ENCODE assay signal across 14 cellular contexts in genomic region chr19:39542198-39542597, GRCh38. TPM values are rescaled to one million over a fixed set of nuclear protein-coding genes. Genes with fewer than 3 reads are reported as not detected.
DNase-seq lines count a peak whose midpoint lies in the region; ATAC-seq and TF ChIP-seq lines count a peak whose summit lies in the region.
"Had no signal": no experiment of that assay in that cellular context is flagged by ENCODE, and none has a peak within 500 bp of the region (broad histone marks: within the 10 kb centered on the region; RNA-seq: fewer than 3 reads in every experiment).

No MANE protein-coding gene starts in this region.

- H2AFZ ChIP-seq in GM23338 (peak overlapping the region; percentile 3; the same call in 1 of the 2 replicates), smooth muscle cell (ENCODE audit: low read depth) (no peak overlapping the region)

- H3K27ac ChIP-seq in GM23338 (ENCODE audit: low read depth) (no peak overlapping the region), angular gyrus (ENCODE audit: low read depth, low read length) (peak overlapping the region; percentile 44), smooth muscle cell (ENCODE audit: low read depth) (no peak overlapping the region)
- peak overlapping the region; percentile 6 for H3K27ac ChIP-seq in naive thymus-derived CD4-positive, alpha-beta T cell (ENCODE audit: low read depth, low read length)
- H3K27ac ChIP-seq: C4-2B had no signal

- no peaks in the 10 kb centered on the region for H3F3A ChIP-seq in GM23338 (replicated peaks; ENCODE audit: low read depth)
- H3F3A ChIP-seq in smooth muscle cell (ENCODE audit: low read depth): no peaks in the 10 kb centered on the region

- TF ChIP-seq CTCF in GM23338 (conservative IDR thresholded peaks at IDR 0.05; ENCODE audit: low read depth in 2 of 2) (no peak), smooth muscle cell (IDR thresholded peaks at IDR 0.05; ENCODE audit: borderline replicate concordance, insufficient read depth, poor library complexity, severe bottlenecking) (no peak)

- H3K4me3 Mint-ChIP-seq in GM23338: no peak overlapping the region
- peak overlapping the region in 5 of 10 donors; percentile 1 to 49 (median 20) for H3K4me3 Mint-ChIP-seq in naive thymus-derived CD4-positive, alpha-beta T cell

- H3K27me3 ChIP-seq in GM23338 (ENCODE audit: insufficient read depth): no peaks in the 10 kb centered on the region
- no peaks in the 10 kb centered on the region for H3K27me3 ChIP-seq in naive thymus-derived CD4-positive, alpha-beta T cell (ENCODE audit: control insufficient read depth in 2 of 2, insufficient read depth in 2 of 2, low read length in 2 of 2)
- H3K27me3 ChIP-seq in smooth muscle cell (ENCODE audit: low read depth): no peaks in the 10 kb centered on the region

- H3K27me3 Mint-ChIP-seq in GM23338 (ENCODE audit: insufficient read depth, low read depth, poor library complexity): peaks cover 14% of the 10 kb centered on the region
- H3K27me3 Mint-ChIP-seq in naive thymus-derived CD4-positive, alpha-beta T cell: peaks cover 0 to 3% (median 0%) of the 10 kb centered on the region in 5 donors

- no peaks in the 10 kb centered on the region; the same call in 1 of the 2 replicates for H4K20me1 ChIP-seq in GM23338 (replicated peaks; ENCODE audit: insufficient read depth)
- H4K20me1 ChIP-seq in smooth muscle cell (ENCODE audit: low read depth): peaks cover 16% of the 10 kb centered on the region

- H3K27ac Mint-ChIP-seq in GM23338: no peak overlapping the region
- peak overlapping the region in 8 of 9 donors; percentile 52 to 93 (median 78) for H3K27ac Mint-ChIP-seq in naive thymus-derived CD4-positive, alpha-beta T cell

- no peak overlapping the region for H3K9ac ChIP-seq in smooth muscle cell (ENCODE audit: low read depth)

- H3K4me3 ChIP-seq in GM23338: no peak overlapping the region
- H3K4me3 ChIP-seq in naive thymus-derived CD4-positive, alpha-beta T cell (ENCODE audit: low read length): no peak overlapping the region
- H3K4me3 ChIP-seq in smooth muscle cell: no peak overlapping the region

- DNase-seq in Ammon's horn (ENCODE audit: low spot score) (peak; percentile 18), GM23338 (ENCODE audit: low spot score) (peak; percentile 54), NCI-H2171 (lab: John Stamatoyannopoulos, UW) (no peak), NCI-H128 (lab: John Stamatoyannopoulos, UW; ENCODE audit: unreplicated experiment) (no peak), smooth muscle cell (lab: John Stamatoyannopoulos, UW; ENCODE audit: unreplicated experiment) (no peak)
- no peak for DNase-seq in naive thymus-derived CD4-positive, alpha-beta T cell
- no peak for DNase-seq in stimulated activated CD4-positive, alpha-beta T cell treated with anti-CD3 and anti-CD28 coated beads, Interleukin-4, amount 100 ng/mL, for 4 hours
- DNase-seq: NCI-H510A treated with DMSO at 0.1 percent for 48 hours, SHP77 had no signal

- peak; percentile 16; the same call in 1 of the 3 replicates for ATAC-seq in GM23338
- no peak for ATAC-seq in naive thymus-derived CD4-positive, alpha-beta T cell

- POLR2A ChIA-PET in naive thymus-derived CD4-positive, alpha-beta T cell (lab: Charles Lee): interaction anchor here (0.6 to 1.5 kb wide), 6 partner anchors 12 to 132 kb away, joined by 3 to 7 read pairs (median 4); partner anchors contain the start of genes RPS16 and SUPT5H

- H3K4me1 ChIP-seq in GM23338 (ENCODE audit: insufficient read depth) (peaks cover 7% of the 10 kb centered on the region), smooth muscle cell (ENCODE audit: low read depth) (peaks cover 10% of the 10 kb centered on the region)
- peaks cover 18 to 44% of the 10 kb centered on the region in 2 donors for H3K4me1 ChIP-seq in naive thymus-derived CD4-positive, alpha-beta T cell (ENCODE audit: control insufficient read depth in 2 of 2, insufficient read depth in 2 of 2, low read length in 2 of 2)

- CTCF ChIA-PET in naive thymus-derived CD4-positive, alpha-beta T cell (lab: Charles Lee): interaction anchor here (0.5 to 4.1 kb wide), 5 partner anchors 9 to 428 kb away, joined by 3 to 26 read pairs (median 4); partner anchors contain the start of genes EID2B and PSMC4

- no peaks in the 10 kb centered on the region for H3K9me3 Mint-ChIP-seq in GM23338
- peaks cover 0 to 5% (median 0%) of the 10 kb centered on the region in 11 donors for H3K9me3 Mint-ChIP-seq in naive thymus-derived CD4-positive, alpha-beta T cell

- H3K4me1 Mint-ChIP-seq in GM23338: peaks cover 27% of the 10 kb centered on the region
- peaks cover 48 to 90% (median 77%) of the 10 kb centered on the region in 7 donors for H3K4me1 Mint-ChIP-seq in naive thymus-derived CD4-positive, alpha-beta T cell

- H3K79me2 ChIP-seq in GM23338 (replicated peaks; ENCODE audit: insufficient read depth): peaks cover 8% of the 10 kb centered on the region
- peaks cover 21% of the 10 kb centered on the region for H3K79me2 ChIP-seq in smooth muscle cell (ENCODE audit: low read depth)

- intact Hi-C loops in naive thymus-derived CD4-positive, alpha-beta T cell (cut with micrococcal nuclease): no loop called here

- 83% methylated on average over 2 of the region's 2 CpGs for WGBS in smooth muscle cell (ENCODE audit: low lambda C conversion rate)

- no peak overlapping the region for H3K4me2 ChIP-seq in GM23338
- no peak overlapping the region for H3K4me2 ChIP-seq in smooth muscle cell

- H3K9me2 ChIP-seq in GM23338 (ENCODE audit: insufficient read depth): no peaks in the 10 kb centered on the region

- peaks cover 6% of the 10 kb centered on the region; the same call in 1 of the 3 replicates for H3K36me3 Mint-ChIP-seq in GM23338 (ENCODE audit: low read depth)
- peaks cover 0 to 6% (median 0%) of the 10 kb centered on the region in 5 donors for H3K36me3 Mint-ChIP-seq in naive thymus-derived CD4-positive, alpha-beta T cell

- no peaks in the 10 kb centered on the region for H3K9me3 ChIP-seq in naive thymus-derived CD4-positive, alpha-beta T cell (ENCODE audit: control insufficient read depth in 2 of 3, low read length in 3 of 3)
- H3K9me3 ChIP-seq in smooth muscle cell (replicated peaks; ENCODE audit: low read depth): no peaks in the 10 kb centered on the region

- H3K36me3 ChIP-seq in GM23338 (ENCODE audit: insufficient read depth) (no peaks in the 10 kb centered on the region), smooth muscle cell (ENCODE audit: low read depth) (no peaks in the 10 kb centered on the region)
- no peaks in the 10 kb centered on the region for H3K36me3 ChIP-seq in naive thymus-derived CD4-positive, alpha-beta T cell (ENCODE audit: control insufficient read depth in 2 of 3, insufficient read depth in 3 of 3, low read length in 3 of 3)

TF ChIP-seq in GM23338, 12 proteins besides CTCF, POLR2A, EP300 and RAD21 (continues in another document):
- no peak for TF ChIP-seq EZH2 (IDR thresholded peaks at IDR 0.05; ENCODE audit: low read depth, unreplicated experiment)

RNA-seq across cellular contexts. Expression of gene EID2, which starts 2.2 kb away (rescaled TPM):
- total RNA-seq in GM23338 (2014; rRNA removed; shearing (Covaris generic)): 22.8 and 25.2 TPM in 2 replicates
- polyA plus RNA-seq in GM23338 (2016; fragmentation: Nextera tagmentation; extraction: Ambion mirVana): 24.4 and 24.6 TPM in 2 replicates
- total RNA-seq in naive thymus-derived CD4-positive, alpha-beta T cell: 10 to 100 TPM; 12.2 to 29.1 (median 16.1) TPM
- polyA plus RNA-seq in naive thymus-derived CD4-positive, alpha-beta T cell: 10 to 100 TPM; 19.7 to 43.0 TPM
- total RNA-seq in smooth muscle cell: 11.9 and 15.9 TPM in 2 replicates
- polyA plus RNA-seq in smooth muscle cell: 22.5 and 24.2 TPM in 2 replicates

RNA-seq across cellular contexts. Expression of gene EID2B, which starts 9.5 kb away (rescaled TPM):
- total RNA-seq in GM23338 (2014; rRNA removed; shearing (Covaris generic)): 2.5 and 4.7 TPM in 2 replicates
- polyA plus RNA-seq in GM23338 (2016; fragmentation: Nextera tagmentation; extraction: Ambion mirVana) (4.1 and 4.6 TPM in 2 replicates), smooth muscle cell (1.1 and 1.9 TPM in 2 replicates)
- 1 to 10 TPM; 4.4 to 8.5 (median 6.2) TPM for total RNA-seq in naive thymus-derived CD4-positive, alpha-beta T cell
- polyA plus RNA-seq in naive thymus-derived CD4-positive, alpha-beta T cell: 1 to 10 TPM; 6.3 to 6.4 TPM
- 1.9 and 2.7 TPM in 2 replicates for total RNA-seq in smooth muscle cell

RNA-seq across cellular contexts. Expression of gene SELENOV, which starts 27.3 kb away (rescaled TPM):
- 8.7 and 13.8 TPM in 2 replicates for total RNA-seq in GM23338 (2014; rRNA removed; shearing (Covaris generic))
- 8.0 and 12.4 TPM in 2 replicates for polyA plus RNA-seq in GM23338 (2016; fragmentation: Nextera tagmentation; extraction: Ambion mirVana)
- not detected for total RNA-seq in naive thymus-derived CD4-positive, alpha-beta T cell
- not detected for polyA plus RNA-seq in naive thymus-derived CD4-positive, alpha-beta T cell
- total RNA-seq in smooth muscle cell: not detected in 2 replicates
- polyA plus RNA-seq in smooth muscle cell: not detected in 2 replicates
- total RNA-seq: dermis microvascular lymphatic vessel endothelial cell, fibroblast of villous mesenchyme, HT-29 had no signal

RNA-seq across cellular contexts. Expression of gene DLL3, which starts 43.5 kb away (rescaled TPM):
- 15.6 and 19.1 TPM in 2 replicates for total RNA-seq in GM23338 (2014; rRNA removed; shearing (Covaris generic))
- polyA plus RNA-seq in GM23338 (2016; fragmentation: Nextera tagmentation; extraction: Ambion mirVana) (9.8 and 9.9 TPM in 2 replicates), smooth muscle cell (0.80 and 1.6 TPM in 2 replicates)
- under 1 TPM in 2 of 5 experiments, not detected in 3; 0.15 to 0.22 TPM for total RNA-seq in naive thymus-derived CD4-positive, alpha-beta T cell
- under 1 TPM; 0.08 to 0.12 TPM for polyA plus RNA-seq in naive thymus-derived CD4-positive, alpha-beta T cell
- total RNA-seq in smooth muscle cell: 0.54 and 9.3 TPM in 2 replicates

Comparison
In these comparisons a context has a peak if more than half of its experiments do, and no peak if none do; other contexts are left out.
1. DNase-seq: peak in Ammon's horn (single experiment) and GM23338 (single experiment); none in naive thymus-derived CD4-positive, alpha-beta T cell (0 of 9), stimulated activated CD4-positive, alpha-beta T cell treated with anti-CD3 and anti-CD28 coated beads, Interleukin-4, amount 100 ng/mL, for 4 hours (0 of 2), NCI-H2171 (single experiment), NCI-H128 (single experiment) and smooth muscle cell (single experiment).
2. H3K27ac ChIP-seq: peak in angular gyrus (single experiment) and naive thymus-derived CD4-positive, alpha-beta T cell (single experiment); none in GM23338 (single experiment) and smooth muscle cell (single experiment).